18 cellular contexts compared by ENCODE assay signal in the genomic region with DNA sequence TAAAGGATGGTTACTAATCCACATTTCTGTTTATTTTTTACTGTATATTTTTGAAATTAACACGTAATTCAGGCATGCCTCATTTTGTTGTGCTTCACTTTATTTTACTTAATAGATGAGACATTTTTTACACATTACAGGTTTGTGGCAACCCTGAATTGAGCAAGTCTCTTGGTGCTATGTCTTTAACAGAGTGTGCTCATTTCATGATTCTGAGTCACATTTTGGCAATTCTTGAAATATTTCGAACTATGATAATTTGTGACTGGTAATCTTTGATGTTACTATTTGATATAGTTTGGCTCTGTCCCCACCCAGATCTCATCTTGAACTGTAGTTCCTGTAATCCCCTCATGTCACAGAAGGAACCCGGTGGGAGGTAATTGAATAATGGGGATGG.
"Had no signal": no experiment of that assay in that cellular context is flagged by ENCODE, and none has a peak within 500 bp of the region (broad histone marks: within the 10 kb centered on the region; RNA-seq: fewer than 3 reads in every experiment).

No MANE protein-coding gene starts in this region.

- H3K27me3 ChIP-seq: left lung, upper lobe of right lung had no signal

- H3K9me3 ChIP-seq: upper lobe of right lung had no signal

- H3K36me3 ChIP-seq: left lung, thoracic aorta, upper lobe of right lung had no signal

- H3K4me1 ChIP-seq: left lung, parathyroid adenoma, upper lobe of right lung had no signal

- DNase-seq: activated CD4-positive, alpha-beta T cell treated with anti-CD3 and anti-CD28 coated beads for 1 hour; activated CD4-positive, alpha-beta T cell treated with anti-CD3 and anti-CD28 coated beads, Interleukin-2, amount 50 U/mL, for 4 hours; activated naive CD4-positive, alpha-beta T cell treated with anti-CD3 and anti-CD28 coated beads for 36 hours; activated naive CD8-positive, alpha-beta T cell treated with anti-CD3 and anti-CD28 coated beads, Interleukin-2, amount 50 U/mL, for 24 hours; activated T-cell treated with anti-CD3 and anti-CD28 coated beads, Interleukin-2, amount 50 U/mL, for 1 hour; caudate nucleus; effector CD8-positive, alpha-beta T cell; left lung; mucosa of descending colon; naive thymus-derived CD4-positive, alpha-beta T cell; stimulated activated CD4-positive, alpha-beta T cell treated with anti-CD3 and anti-CD28 coated beads, Interleukin-12 subunit alpha, Interleukin-12 subunit beta, amount 100 ng/mL, for 4 hours; stimulated activated CD4-positive, alpha-beta T cell treated with anti-CD3 and anti-CD28 coated beads, Interleukin-2, amount 100 ng/mL, for 24 hours; T-cell; T-helper 9 cell; upper lobe of right lung had no signal

- ATAC-seq: activated naive CD8-positive, alpha-beta T cell treated with anti-CD3 and anti-CD28 coated beads, Interleukin-2, amount 50 U/mL, for 24 hours; left lung; mucosa of descending colon; naive thymus-derived CD4-positive, alpha-beta T cell; T-cell; upper lobe of right lung had no signal

- H3K27ac ChIP-seq: coronary artery, left lung, parathyroid adenoma, thoracic aorta, upper lobe of right lung had no signal

- H3K4me3 ChIP-seq: coronary artery, left lung, mucosa of descending colon, thoracic aorta, upper lobe of right lung had no signal
